In genomic region chr18:3604626-3605408, GRCh38 we compare ENCODE assay signal across 8 cellular contexts.
DNase-seq lines count a peak whose midpoint lies in the region; ATAC-seq, FAIRE-seq and TF ChIP-seq lines count a peak whose summit lies in the region.

No MANE protein-coding gene starts in this region.

- H3K9me3 ChIP-seq in DND-41 (ENCODE audit: insufficient read depth, low read length, severe bottlenecking) (no peaks in the 10 kb centered on the region), SK-N-SH (no peaks in the 10 kb centered on the region), endothelial cell of umbilical vein (replicated peaks; ENCODE audit: control insufficient read depth, insufficient read depth, low read length) (no peaks in the 10 kb centered on the region), mucosa of stomach (ENCODE audit: control insufficient read depth, low read length) (no peaks in the 10 kb centered on the region)

- TF ChIP-seq POLR2A in endothelial cell of umbilical vein (IDR thresholded peaks at IDR 0.05; ENCODE audit: low read depth, low read length) = no peak

- H4K20me1 ChIP-seq in DND-41 (ENCODE audit: insufficient read depth, low read length) = no peaks in the 10 kb centered on the region
- no peaks in the 10 kb centered on the region for H4K20me1 ChIP-seq in SK-N-SH (ENCODE audit: insufficient read depth)
- H4K20me1 ChIP-seq in endothelial cell of umbilical vein (replicated peaks; ENCODE audit: control insufficient read depth, extremely low read depth, insufficient read depth, low read length) = no peaks in the 10 kb centered on the region

- no peaks in the 10 kb centered on the region for H3K79me2 ChIP-seq in DND-41 (ENCODE audit: insufficient read depth, low read length)
- peaks cover 17% of the 10 kb centered on the region for H3K79me2 ChIP-seq in SK-N-SH (ENCODE audit: insufficient read depth)
- H3K79me2 ChIP-seq in endothelial cell of umbilical vein (ENCODE audit: control insufficient read depth, insufficient read depth, low read length) = peaks cover 24% of the 10 kb centered on the region

- peak; percentile 49 for ATAC-seq in DND-41 (ENCODE audit: insufficient read depth, low read depth)
- ATAC-seq in GM19452 (IDR thresholded peaks at IDR 0.05; ENCODE audit: unreplicated experiment) = peak; percentile 90
- peak; percentile 87 for ATAC-seq in HG03442 (IDR thresholded peaks at IDR 0.05; ENCODE audit: unreplicated experiment)

- TF ChIP-seq CTCF in DND-41 (IDR thresholded peaks at IDR 0.05; ENCODE audit: borderline replicate concordance, extremely low read depth, low read length, poor library complexity, severe bottlenecking) = no peak
- no peak for TF ChIP-seq CTCF in SK-N-SH (IDR thresholded peaks at IDR 0.05)
- no peak for TF ChIP-seq CTCF in endothelial cell of umbilical vein (IDR thresholded peaks at IDR 0.05; ENCODE audit: extremely low read depth in 1 of 2, insufficient read depth in 1 of 2, low read depth in 1 of 2, low read length in 2 of 2)

- H2AFZ ChIP-seq in DND-41 (ENCODE audit: low read depth, low read length) = peak overlapping the region; percentile 74
- no peak overlapping the region for H2AFZ ChIP-seq in SK-N-SH (ENCODE audit: low read depth)
- H2AFZ ChIP-seq in endothelial cell of umbilical vein (ENCODE audit: low read depth, low read length) = no peak overlapping the region

- TF ChIP-seq RAD21 in SK-N-SH (IDR thresholded peaks at IDR 0.05; ENCODE audit: low read length) = no peak

- no TSS peak for BruUV-seq in endothelial cell of umbilical vein (replicated peaks; lab: Mats Ljungman, UMichigan)

- peak in 1 of 2 experiments; percentile 73; a peak in 1 of 4 replicates for TF ChIP-seq EP300 in SK-N-SH (IDR thresholded peaks at IDR 0.05; ENCODE audit: borderline replicate concordance in 1 of 2, low read depth in 1 of 2, low read length in 1 of 2)

- peak; percentile 66 for FAIRE-seq in endothelial cell of umbilical vein (lab: Jason Lieb, UNC)

- CTCF ChIA-PET in SK-N-SH (lab: Yijun Ruan, JAX) = interaction anchor here (0.7 to 2.2 kb wide), 4 partner anchors 9 to 320 kb away, joined by 3 to 9 read pairs (median 4); no protein-coding TSS in a partner anchor
- CTCF ChIA-PET in endothelial cell of umbilical vein (lab: Charles Lee) = interaction anchor here (1.0 to 5.3 kb wide), 11 partner anchors 9 to 359 kb away, joined by 3 to 58 read pairs (median 10); no protein-coding TSS in a partner anchor

- H3K9ac ChIP-seq in DND-41 (ENCODE audit: low read depth, low read length) (peak overlapping the region; percentile 64), SK-N-SH (peak overlapping the region; percentile 90), endothelial cell of umbilical vein (replicated peaks; ENCODE audit: extremely low read depth, insufficient read depth, low read length) (peak overlapping the region; percentile 97), mucosa of stomach (ENCODE audit: low read length) (peak overlapping the region; percentile 60)

- dilution Hi-C loops in endothelial cell of umbilical vein (cut with MboI; ENCODE audit: extremely low pct_ligation_motif_present, low sequenced_read_pairs) = no loop called here

- H3K9me1 ChIP-seq in endothelial cell of umbilical vein (replicated peaks; ENCODE audit: control insufficient read depth, extremely low read depth, insufficient read depth, low read length) = no peaks in the 10 kb centered on the region

- H3K4me3 ChIP-seq in DND-41 (ENCODE audit: low read depth in 1 of 2, low read length in 2 of 2) (peak overlapping the region in 1 of 2 experiments; percentile 51; a peak in 3 of 4 replicates), SK-N-SH (ENCODE audit: low read depth in 2 of 2, low read length in 1 of 2) (peak overlapping the region; percentile 40 to 69; a peak in 3 of 4 replicates), endothelial cell of umbilical vein (replicated peaks in 1 of 3; ENCODE audit: insufficient read depth in 1 of 3, low read depth in 1 of 3, low read length in 3 of 3) (peak overlapping the region; percentile 41 to 95 (median 83)), mucosa of stomach (ENCODE audit: low read length) (no peak overlapping the region)

- DNase-seq in DND-41 (peak; percentile 50), SK-N-SH (no peak), endothelial cell of umbilical vein (ENCODE audit: low read depth, low spot score) (peak; percentile 90), GM19238 (ENCODE audit: insufficient read length, low spot score) (no peak), 8988T (no peak)

- H3K27me3 ChIP-seq in DND-41 (ENCODE audit: insufficient read depth, low read length, poor library complexity) = no peaks in the 10 kb centered on the region
- no peaks in the 10 kb centered on the region for H3K27me3 ChIP-seq in SK-N-SH (ENCODE audit: insufficient read depth)
- H3K27me3 ChIP-seq in endothelial cell of umbilical vein (ENCODE audit: control insufficient read depth in 2 of 2, insufficient read depth in 2 of 2, low read length in 2 of 2) = no peaks in the 10 kb centered on the region
- H3K27me3 ChIP-seq in mucosa of stomach (ENCODE audit: control insufficient read depth, insufficient read depth, low read length) = no peaks in the 10 kb centered on the region

- intact Hi-C loops in endothelial cell of umbilical vein (cut with micrococcal nuclease) = loop anchor here (2.0 kb wide), 1 partner anchor 156 kb away; no protein-coding TSS in a partner anchor

- H3K9me2 ChIP-seq in SK-N-SH = no peaks in the 10 kb centered on the region

- WGBS in SK-N-SH (ENCODE audit: low lambda C conversion rate) = 13% methylated on average over 10 of the region's 10 CpGs

- no peaks in the 10 kb centered on the region for H3K36me3 ChIP-seq in DND-41 (ENCODE audit: insufficient read depth, low read length)
- H3K36me3 ChIP-seq in SK-N-SH (replicated peaks in 1 of 2; ENCODE audit: control insufficient read depth in 1 of 2, insufficient read depth in 2 of 2, low read length in 1 of 2) = peaks cover 0 to 4% of the 10 kb centered on the region in 2 experiments
- no peaks in the 10 kb centered on the region for H3K36me3 ChIP-seq in endothelial cell of umbilical vein (ENCODE audit: control insufficient read depth in 2 of 2, extremely low read depth in 1 of 2, insufficient read depth in 2 of 2, low read length in 2 of 2)
- no peaks in the 10 kb centered on the region for H3K36me3 ChIP-seq in mucosa of stomach (ENCODE audit: control insufficient read depth, insufficient read depth, low read length)

- H3K4me2 ChIP-seq in DND-41 (ENCODE audit: insufficient read depth, low read length) (peak overlapping the region; percentile 67), SK-N-SH (peak overlapping the region; percentile 87), endothelial cell of umbilical vein (ENCODE audit: insufficient read depth, low read length) (peak overlapping the region; percentile 86)

- H3K27ac ChIP-seq in DND-41 (ENCODE audit: low read length) (peak overlapping the region; percentile 97), SK-N-SH (ENCODE audit: low read depth in 2 of 2, low read length in 1 of 2) (peak overlapping the region; percentile 85 to 100), endothelial cell of umbilical vein (ENCODE audit: insufficient read depth, low read depth, low read length) (peak overlapping the region; percentile 96)

- H3K4me1 ChIP-seq in DND-41 (ENCODE audit: insufficient read depth, low read length) = peaks cover 76% of the 10 kb centered on the region
- H3K4me1 ChIP-seq in SK-N-SH (ENCODE audit: control insufficient read depth in 1 of 2, insufficient read depth in 2 of 2, low read depth in 1 of 2, low read length in 1 of 2) = peaks cover 8 to 30% of the 10 kb centered on the region in 2 experiments; a peak in 3 of 4 replicates
- peaks cover 43% of the 10 kb centered on the region for H3K4me1 ChIP-seq in endothelial cell of umbilical vein (ENCODE audit: control insufficient read depth, extremely low read depth, insufficient read depth, low read length)
- H3K4me1 ChIP-seq in mucosa of stomach (ENCODE audit: control insufficient read depth, insufficient read depth, low read length) = peaks cover 31% of the 10 kb centered on the region

- peaks cover 58% of the 10 kb centered on the region for H3F3A ChIP-seq in SK-N-SH (replicated peaks; ENCODE audit: insufficient read depth)

- POLR2A ChIA-PET in SK-N-SH (lab: Yijun Ruan, JAX) (no interaction called here), endothelial cell of umbilical vein (lab: Charles Lee) (interaction anchor here (1.2 to 2.4 kb wide), 8 partner anchors 9 to 152 kb away, joined by 4 to 15 read pairs (median 8); no protein-coding TSS in a partner anchor)

TF ChIP-seq in SK-N-SH, 30 proteins besides CTCF, POLR2A, EP300 and RAD21 (continues in another document):
- TF ChIP-seq YY1 (IDR thresholded peaks at IDR 0.05; ENCODE audit: low read depth) (0 out of 2 replicates have a peak, but pooled peaks have one; percentile 27), POLR2AphosphoS5 (IDR thresholded peaks at IDR 0.05; ENCODE audit: low read depth, low read length) (peak; percentile 73), JUND (IDR thresholded peaks at IDR 0.05) (peak; percentile 82), CHD2 (IDR thresholded peaks at IDR 0.05; ENCODE audit: low read length, partially characterized antibody) (no peak), PBX3 (IDR thresholded peaks at IDR 0.05) (peak; percentile 66; the same call in 1 of the 2 replicates)

TF ChIP-seq in endothelial cell of umbilical vein, 7 proteins besides CTCF, POLR2A, EP300 and RAD21:
- TF ChIP-seq MYC (IDR thresholded peaks at IDR 0.05; ENCODE audit: low read depth, low read length) = no peak
- peak; percentile 96 for TF ChIP-seq FOS (IDR thresholded peaks at IDR 0.05; ENCODE audit: borderline replicate concordance, insufficient read depth, low read length)
- peak; percentile 93 for TF ChIP-seq GATA2 (IDR thresholded peaks at IDR 0.05; ENCODE audit: insufficient read depth, insufficient read length, low read depth, low read length)
- peak; percentile 89 for TF ChIP-seq JUN (IDR thresholded peaks at IDR 0.05; ENCODE audit: borderline replicate concordance, insufficient read depth, insufficient read length, low read depth)
- no peak for TF ChIP-seq EZH2 (IDR thresholded peaks at IDR 0.05; ENCODE audit: borderline replicate concordance, low read depth, low read length, severe bottlenecking)
- TF ChIP-seq POLR2AphosphoS5 (IDR thresholded peaks at IDR 0.05; ENCODE audit: insufficient read depth, low read depth, low read length) = peak; percentile 61
- no peak for TF ChIP-seq MAX (IDR thresholded peaks at IDR 0.05; ENCODE audit: insufficient read depth, insufficient read length)

Comparison
In these comparisons a context has a peak if more than half of its experiments do, and no peak if none do; other contexts are left out.
1. DNase-seq: peak in DND-41 (single experiment) and endothelial cell of umbilical vein (single experiment); none in SK-N-SH (single experiment), GM19238 (single experiment) and 8988T (single experiment).
2. Peak in every context shown above with its lines, with median percentiles within 50 percentile points of each other: ATAC-seq, H3K27ac ChIP-seq, H3K4me2 ChIP-seq and H3K9ac ChIP-seq.